Comparison of ENCODE assay signal across 28 cellular contexts in genomic region chr19:33890569-33890968, GRCh38.
"Had no signal": no experiment of that assay in that cellular context is flagged by ENCODE, and none has a peak within 500 bp of the region (broad histone marks: within the 10 kb centered on the region; RNA-seq: fewer than 3 reads in every experiment).

No MANE protein-coding gene starts in this region.

- H3K9me3 ChIP-seq: colonic mucosa, esophagus muscularis mucosa, esophagus squamous epithelium, gastrocnemius medialis, gastroesophageal sphincter, heart left ventricle had no signal

- H3K4me3 ChIP-seq: colonic mucosa, coronary artery, dorsolateral prefrontal cortex, esophagus muscularis mucosa, esophagus squamous epithelium, gastrocnemius medialis, gastroesophageal sphincter, heart left ventricle had no signal

- H3K9me3 Mint-ChIP-seq: dendritic cell treated with granulocyte-macrophage colony-stimulating factor and Interleukin-4, amounts not matched to agents 40 ng/mL and 50 ng/mL, for 4 days; effector memory CD8-positive, alpha-beta T cell; endodermal cell had no signal

- ATAC-seq: effector memory CD8-positive, alpha-beta T cell; esophagus mucosa; foreskin keratinocyte; gastrocnemius medialis; gastroesophageal sphincter; heart left ventricle had no signal

- DNase-seq: colonic mucosa; cortex of kidney; dermis blood vessel endothelial cell; dorsolateral prefrontal cortex; effector CD4-positive, alpha-beta T cell; effector CD8-positive, alpha-beta T cell; effector memory CD4-positive, alpha-beta T cell; effector memory CD8-positive, alpha-beta T cell; endodermal cell; erythroblast; esophagus squamous epithelium; foreskin fibroblast; foreskin keratinocyte; foreskin melanocyte; gastrocnemius medialis; glutamatergic neuron; head of caudate nucleus; heart left ventricle had no signal

- H3K4me1 ChIP-seq: colonic mucosa, esophagus muscularis mucosa, esophagus squamous epithelium, foreskin keratinocyte, gastrocnemius medialis, gastroesophageal sphincter, heart left ventricle had no signal

- H3K4me1 Mint-ChIP-seq: endodermal cell had no signal

- H3K27me3 ChIP-seq: colonic mucosa, foreskin keratinocyte, gastrocnemius medialis, heart left ventricle had no signal

- FAIRE-seq: colon, endometrium, endothelial cell of umbilical vein, frontal cortex had no signal

- H3K27ac Mint-ChIP-seq: dendritic cell treated with granulocyte-macrophage colony-stimulating factor and Interleukin-4, amounts not matched to agents 40 ng/mL and 50 ng/mL, for 4 days; effector memory CD8-positive, alpha-beta T cell; endodermal cell had no signal

- H3K27ac ChIP-seq: colonic mucosa, coronary artery, dorsolateral prefrontal cortex, epithelial cell of prostate, esophagus muscularis mucosa, esophagus squamous epithelium, foreskin keratinocyte, gastrocnemius medialis, gastroesophageal sphincter, heart left ventricle had no signal

- H3K36me3 ChIP-seq: colonic mucosa, esophagus muscularis mucosa, esophagus squamous epithelium, gastrocnemius medialis, gastroesophageal sphincter, heart left ventricle had no signal

- H3K4me3 Mint-ChIP-seq: dendritic cell treated with granulocyte-macrophage colony-stimulating factor and Interleukin-4, amounts not matched to agents 40 ng/mL and 50 ng/mL, for 4 days; effector memory CD8-positive, alpha-beta T cell; endodermal cell had no signal
